11 cellular contexts compared by ENCODE assay signal in the genomic region with DNA sequence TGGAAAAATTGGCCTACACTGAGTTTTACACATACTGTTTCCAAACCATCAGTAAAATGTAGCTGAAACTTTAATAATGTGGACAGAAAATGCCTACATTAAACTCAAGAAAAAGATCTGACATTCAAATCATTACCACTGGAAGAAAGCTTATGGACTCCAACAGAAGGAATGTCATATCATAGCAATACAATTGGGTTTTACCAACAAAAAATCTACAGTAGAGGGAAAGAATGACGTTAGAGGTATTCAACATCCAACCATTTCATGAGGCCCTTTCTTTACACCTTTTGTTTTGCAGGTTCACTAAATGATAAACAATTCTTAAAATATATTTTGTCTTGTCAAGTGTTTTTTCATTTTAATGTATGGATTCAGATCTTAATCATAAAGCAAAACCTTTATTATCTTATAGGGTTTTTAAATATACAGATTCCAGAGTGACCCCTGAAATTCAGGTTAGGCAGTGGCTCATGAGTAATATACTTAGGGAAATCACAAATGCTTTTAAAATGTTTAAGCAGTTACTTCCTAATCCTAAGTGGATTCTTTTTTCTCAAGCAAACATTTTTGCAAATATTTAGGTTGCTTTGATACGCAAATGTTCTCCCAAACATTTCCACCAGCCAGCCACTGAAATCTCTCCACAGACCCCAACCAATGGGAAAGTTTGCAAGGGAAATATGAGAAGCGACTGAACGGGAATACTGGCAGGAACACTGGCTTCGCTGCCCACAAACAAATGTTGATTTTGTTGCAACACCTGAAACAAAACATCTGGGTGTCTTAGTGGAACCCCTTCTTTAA.
A peak's percentile ranks its signal among the peaks of the same experiment; 100 is the strongest.
DNase-seq lines count a peak whose midpoint lies in the region; ATAC-seq and TF ChIP-seq lines count a peak whose summit lies in the region.
"Had no signal": no experiment of that assay in that cellular context is flagged by ENCODE, and none has a peak within 500 bp of the region (broad histone marks: within the 10 kb centered on the region; RNA-seq: fewer than 3 reads in every experiment).

No MANE protein-coding gene starts in this region.

- H3K4me1 Mint-ChIP-seq in stimulated activated naive CD8-positive, alpha-beta T cell treated with anti-CD3 and anti-CD28 coated beads, Interleukin-15, amount 100 ng/mL, for 72 hours: peaks cover 5% of the 10 kb centered on the region

- H3K18ac ChIP-seq in mesendoderm (ENCODE audit: low read length): peak overlapping the region; percentile 75

- no peak overlapping the region for H2BK5ac ChIP-seq in mesendoderm (ENCODE audit: low read length)

- peaks cover 36% of the 10 kb centered on the region for H3K27me3 Mint-ChIP-seq in stimulated activated naive CD8-positive, alpha-beta T cell treated with anti-CD3 and anti-CD28 coated beads, Interleukin-15, amount 100 ng/mL, for 72 hours

- H2BK120ac ChIP-seq in mesendoderm (ENCODE audit: low read depth, low read length): no peak overlapping the region

- H3K4ac ChIP-seq in mesendoderm (ENCODE audit: low read depth, low read length): no peak overlapping the region

- no peaks in the 10 kb centered on the region for H3K27me3 ChIP-seq in heart right ventricle
- H3K27me3 ChIP-seq in colonic mucosa: no peaks in the 10 kb centered on the region
- H3K27me3 ChIP-seq in mesendoderm (ENCODE audit: insufficient read depth, low read length, poor library complexity): no peaks in the 10 kb centered on the region
- H3K27me3 ChIP-seq in uterus: no peaks in the 10 kb centered on the region

- H3K79me2 ChIP-seq in mesendoderm (ENCODE audit: control insufficient read depth, insufficient read depth, low read length): peaks cover 23% of the 10 kb centered on the region

- no peak overlapping the region for H2BK15ac ChIP-seq in mesendoderm (replicated peaks; ENCODE audit: low read depth)

- intact Hi-C loops in heart right ventricle (cut with DNase I) (loop anchor here (1.0 to 10.0 kb wide), 16 partner anchors 93 to 1158 kb away; a partner anchor contains a TSS), cardiac septum (cut with DNase I) (loop anchor here (5.0 to 10.0 kb wide), 4 partner anchors 363 to 1158 kb away; no protein-coding TSS in a partner anchor), colonic mucosa (cut with DNase I) (loop anchor here (10.0 kb wide), 1 partner anchor 185 kb away; no protein-coding TSS in a partner anchor), uterus (cut with DNase I; ENCODE audit: low total_unique reads) (no loop called here)

- no peak overlapping the region for H3K4me2 ChIP-seq in mesendoderm (ENCODE audit: low read length)

- H3K4me1 ChIP-seq in heart right ventricle (peaks cover 0 to 73% (median 52%) of the 10 kb centered on the region in 9 donors), colonic mucosa (no peaks in the 10 kb centered on the region), mesendoderm (ENCODE audit: control insufficient read depth, low read depth, low read length) (peaks cover 15% of the 10 kb centered on the region), uterus (no peaks in the 10 kb centered on the region)

- H3K23ac ChIP-seq in mesendoderm (ENCODE audit: low read length): no peak overlapping the region

- H3K27ac ChIP-seq in heart right ventricle (peak overlapping the region; percentile 73 to 92 (median 80)), colonic mucosa (peak overlapping the region; percentile 57), mesendoderm (ENCODE audit: low read depth, low read length) (peak overlapping the region; percentile 55), uterus (peak overlapping the region; percentile 77 to 93)

- H3K36me3 ChIP-seq in heart right ventricle (no peaks in the 10 kb centered on the region), colonic mucosa (no peaks in the 10 kb centered on the region), mesendoderm (ENCODE audit: control insufficient read depth, insufficient read depth, low read length) (no peaks in the 10 kb centered on the region), uterus (no peaks in the 10 kb centered on the region)

- DNase-seq in heart right ventricle: no peak
- no peak for DNase-seq in cardiac septum (ENCODE audit: low spot score)
- no peak for DNase-seq in colonic mucosa
- no peak for DNase-seq in mesendoderm
- DNase-seq in uterus: no peak
- DNase-seq in NCI-H82 treated with DMSO at 0.1 percent for 48 hours (lab: John Stamatoyannopoulos, UW; ENCODE audit: unreplicated experiment): no peak
- DNase-seq in stimulated activated naive CD8-positive, alpha-beta T cell treated with anti-CD3 and anti-CD28 coated beads, Interleukin-15, amount 100 ng/mL, for 72 hours: no peak
- DNase-seq in CD1c-positive myeloid dendritic cell (ENCODE audit: extremely low spot score): no peak

- H2AK5ac ChIP-seq in mesendoderm (ENCODE audit: low read length): no peak overlapping the region

- no peak overlapping the region for H3K56ac ChIP-seq in mesendoderm (ENCODE audit: low read length)

- H3K79me1 ChIP-seq in mesendoderm (ENCODE audit: low read length): peaks cover 3% of the 10 kb centered on the region

- TF ChIP-seq CTCF in heart right ventricle (IDR thresholded peaks at IDR 0.05) (no peak), colonic mucosa (IDR thresholded peaks at IDR 0.05) (no peak), uterus (IDR thresholded peaks at IDR 0.05) (no peak)

- WGBS in heart right ventricle, 2 donors: 52 to 53% methylated on average over 5 of the region's 5 CpGs
- WGBS in mesendoderm (ENCODE audit: extremely low coverage, insufficient coverage, low lambda C conversion rate): no CpG with 5 or more reads among the region's 5 CpGs

- no peak overlapping the region for H3K9ac ChIP-seq in colonic mucosa (ENCODE audit: low read depth in 2 of 2, low read length in 2 of 2)
- H3K9ac ChIP-seq in mesendoderm (ENCODE audit: low read length): no peak overlapping the region

- no peaks in the 10 kb centered on the region for H3K9me3 Mint-ChIP-seq in stimulated activated naive CD8-positive, alpha-beta T cell treated with anti-CD3 and anti-CD28 coated beads, Interleukin-15, amount 100 ng/mL, for 72 hours
- H3K9me3 Mint-ChIP-seq: activated T-helper 2 cell treated with anti-CD3 and anti-CD28 coated beads, Interferon-gamma antibody, Interleukin-2, Interleukin-4, amounts not matched to agents 10 μg/mL and 5 μg/mL and 100 μg/mL, durations not matched to agents 14 hours and 24 hours and 36 hours; IgD-negative memory B cell; mesothelial cell of epicardium had no signal

- no peak overlapping the region for H3K4me3 Mint-ChIP-seq in stimulated activated naive CD8-positive, alpha-beta T cell treated with anti-CD3 and anti-CD28 coated beads, Interleukin-15, amount 100 ng/mL, for 72 hours

- TF ChIP-seq POLR2A in uterus (IDR thresholded peaks at IDR 0.05): no peak

- no peak overlapping the region for H4K8ac ChIP-seq in mesendoderm (ENCODE audit: low read depth, low read length)

- ATAC-seq in heart right ventricle: no peak
- no peak for ATAC-seq in stimulated activated naive CD8-positive, alpha-beta T cell treated with anti-CD3 and anti-CD28 coated beads, Interleukin-15, amount 100 ng/mL, for 72 hours

- H3K27ac Mint-ChIP-seq in stimulated activated naive CD8-positive, alpha-beta T cell treated with anti-CD3 and anti-CD28 coated beads, Interleukin-15, amount 100 ng/mL, for 72 hours: no peak overlapping the region
- H3K27ac Mint-ChIP-seq: activated T-helper 2 cell treated with anti-CD3 and anti-CD28 coated beads, Interferon-gamma antibody, Interleukin-2, Interleukin-4, amounts not matched to agents 10 μg/mL and 5 μg/mL and 100 μg/mL, durations not matched to agents 14 hours and 24 hours and 36 hours had no signal

- H3K9me3 ChIP-seq in heart right ventricle: no peaks in the 10 kb centered on the region
- H3K9me3 ChIP-seq in colonic mucosa: no peaks in the 10 kb centered on the region
- no peaks in the 10 kb centered on the region for H3K9me3 ChIP-seq in uterus

- H4K5ac ChIP-seq in mesendoderm (ENCODE audit: low read length): no peak overlapping the region

- peak overlapping the region in 5 of 10 donors; percentile 46 to 53 (median 48) for H3K4me3 ChIP-seq in heart right ventricle
- no peak overlapping the region for H3K4me3 ChIP-seq in colonic mucosa
- no peak overlapping the region for H3K4me3 ChIP-seq in mesendoderm (ENCODE audit: low read length)
- no peak overlapping the region for H3K4me3 ChIP-seq in uterus
